ENCODE assay signal across 21 cellular contexts in genomic region chr17:4544135-4544651, GRCh38. TPM values are rescaled to one million over a fixed set of nuclear protein-coding genes. Genes with fewer than 3 reads are reported as not detected.
"Had no signal": no experiment of that assay in that cellular context is flagged by ENCODE, and none has a peak within 500 bp of the region (broad histone marks: within the 10 kb centered on the region; RNA-seq: fewer than 3 reads in every experiment).

No MANE protein-coding gene starts in this region.

- H3K4me1 Mint-ChIP-seq: central memory CD8-positive, alpha-beta T cell; immature natural killer cell; naive B cell; stimulated activated memory B cell treated with anti-CD40 and anti-IgM and Interleukin-4, amounts not matched to agents 10 μg/mL and 1 μg/mL and 100 μg/mL, for 72 hours had no signal

- H3K9me3 Mint-ChIP-seq: central memory CD8-positive, alpha-beta T cell; effector memory CD8-positive, alpha-beta T cell; immature natural killer cell; naive B cell; nephron progenitor cell; stimulated activated memory B cell treated with anti-CD40 and anti-IgM and Interleukin-4, amounts not matched to agents 10 μg/mL and 1 μg/mL and 100 μg/mL, for 72 hours; stimulated activated naive CD8-positive, alpha-beta T cell treated with anti-CD3 and anti-CD28 coated beads, Interleukin-15, Interleukin-2, amounts not matched to agents 100 ng/mL and 50 ng/mL, for 24 hours had no signal

- H3K4me3 Mint-ChIP-seq: central memory CD8-positive, alpha-beta T cell; effector memory CD8-positive, alpha-beta T cell; immature natural killer cell; naive B cell; nephron progenitor cell; stimulated activated memory B cell treated with anti-CD40 and anti-IgM and Interleukin-4, amounts not matched to agents 10 μg/mL and 1 μg/mL and 100 μg/mL, for 72 hours; stimulated activated naive CD8-positive, alpha-beta T cell treated with anti-CD3 and anti-CD28 coated beads, Interleukin-15, Interleukin-2, amounts not matched to agents 100 ng/mL and 50 ng/mL, for 24 hours had no signal

- H3K4me3 ChIP-seq: esophagus squamous epithelium, testis, tibial nerve had no signal

- H3K27ac ChIP-seq: esophagus squamous epithelium, neutrophil, testis, tibial nerve had no signal

- H3K27ac Mint-ChIP-seq: effector memory CD8-positive, alpha-beta T cell; immature natural killer cell; stimulated activated memory B cell treated with anti-CD40 and anti-IgM and Interleukin-4, amounts not matched to agents 10 μg/mL and 1 μg/mL and 100 μg/mL, for 72 hours; stimulated activated naive CD8-positive, alpha-beta T cell treated with anti-CD3 and anti-CD28 coated beads, Interleukin-15, Interleukin-2, amounts not matched to agents 100 ng/mL and 50 ng/mL, for 24 hours had no signal

- H3K27me3 Mint-ChIP-seq: central memory CD8-positive, alpha-beta T cell; effector memory CD8-positive, alpha-beta T cell; naive B cell; stimulated activated memory B cell treated with anti-CD40 and anti-IgM and Interleukin-4, amounts not matched to agents 10 μg/mL and 1 μg/mL and 100 μg/mL, for 72 hours; stimulated activated naive CD8-positive, alpha-beta T cell treated with anti-CD3 and anti-CD28 coated beads, Interleukin-15, Interleukin-2, amounts not matched to agents 100 ng/mL and 50 ng/mL, for 24 hours had no signal

- DNase-seq: effector memory CD8-positive, alpha-beta T cell; esophagus squamous epithelium; foreskin fibroblast; immature natural killer cell; left colon; mesendoderm; naive B cell; nephron progenitor cell; stimulated activated CD4-positive, alpha-beta T cell treated with anti-CD3 and anti-CD28 coated beads, Interleukin-15, amount 100 ng/mL, for 24 hours; stimulated activated CD4-positive, alpha-beta T cell treated with anti-CD3 and anti-CD28 coated beads, Interleukin-1b, Interleukin-23, amount 100 ng/mL, for 48 hours; stimulated activated CD4-positive, alpha-beta T cell treated with anti-CD3 and anti-CD28 coated beads, Interleukin-4, amount 100 ng/mL, for 24 hours had no signal

- H3K9me3 ChIP-seq: esophagus squamous epithelium, neutrophil, testis, tibial nerve had no signal

- ATAC-seq: effector memory CD8-positive, alpha-beta T cell; left colon; left ventricle myocardium superior; stimulated activated memory B cell treated with anti-CD40 and anti-IgM and Interleukin-4, amounts not matched to agents 10 μg/mL and 1 μg/mL and 100 μg/mL, for 72 hours had no signal

- H3K27me3 ChIP-seq: esophagus squamous epithelium, neutrophil, testis, tibial nerve had no signal

RNA-seq across cellular contexts. Expression of gene GGT6, which starts 16.2 kb away (rescaled TPM):
- total RNA-seq: lung microvascular endothelial cell, osteoblast, pulmonary artery endothelial cell, tibial nerve had no signal
- polyA plus RNA-seq: immature natural killer cell had no signal

RNA-seq across cellular contexts. Expression of gene SMTNL2, which starts 40.1 kb away (rescaled TPM):
- total RNA-seq: lung microvascular endothelial cell, osteoblast, pulmonary artery endothelial cell had no signal
- polyA plus RNA-seq: immature natural killer cell had no signal
